ENCODE assay signal across 8 cellular contexts in the genomic region with DNA sequence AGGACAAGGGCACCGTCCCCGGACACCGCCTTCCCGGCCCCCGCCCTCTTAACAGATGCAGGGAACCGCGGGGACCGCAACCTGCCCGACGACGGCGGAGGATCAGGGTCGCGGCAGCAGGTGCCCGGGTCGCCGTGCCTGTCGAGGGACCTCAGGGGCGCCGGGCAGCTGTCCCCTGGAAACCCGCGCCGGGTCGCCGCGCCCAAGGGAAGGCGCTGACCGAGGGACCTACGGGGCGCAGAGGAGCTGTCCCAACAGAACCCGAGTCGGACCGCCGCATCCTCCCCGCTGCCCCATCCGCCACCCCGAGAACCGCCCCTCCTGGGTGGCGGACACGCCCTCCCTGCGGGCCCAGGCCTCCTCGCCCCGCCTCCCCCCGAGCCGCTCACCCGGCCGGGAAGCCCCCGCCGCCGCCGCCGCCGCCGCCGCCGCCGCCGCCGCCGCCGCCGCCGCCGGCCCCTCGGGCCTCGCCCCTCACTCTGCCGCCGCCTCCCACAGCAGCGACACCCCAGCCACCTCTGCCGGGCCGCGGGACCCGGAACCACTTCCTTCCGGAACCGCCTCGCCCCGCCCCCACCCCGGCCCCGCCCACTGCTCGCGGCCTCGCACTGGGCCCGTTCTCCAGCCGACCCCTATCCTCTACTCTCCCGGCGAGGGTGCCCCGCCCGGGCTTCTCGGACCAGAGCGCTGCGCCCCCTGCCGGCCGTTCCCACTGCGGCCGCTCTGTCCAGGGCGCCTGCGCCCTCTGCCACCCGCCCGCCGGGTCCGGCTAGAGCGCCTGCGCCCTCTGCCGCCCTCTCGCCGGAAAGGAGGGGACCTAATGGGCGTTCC. TPM values are rescaled to one million over a fixed set of nuclear protein-coding genes. Genes with fewer than 3 reads are reported as not detected.
DNase-seq lines count a peak whose midpoint lies in the region; ATAC-seq, FAIRE-seq and TF ChIP-seq lines count a peak whose summit lies in the region.

Gene BCLAF3 (minus strand): TSS at position 543 of the 831 bp plus-strand sequence. CDS start 20,797 bp downstream, outside the sequence.

- H3K9me3 Mint-ChIP-seq in activated B cell treated with CpG ODN at 0.5 μM for 24 hours = no peaks in the 10 kb centered on the region

- CTCF ChIA-PET in activated B cell treated with CpG ODN at 0.5 μM for 24 hours (lab: Charles Lee) = interaction anchor here (1.0 to 1.1 kb wide), 2 partner anchors 86 to 351 kb away, joined by 3 to 4 read pairs; no protein-coding TSS in a partner anchor

- H3K27ac ChIP-seq in caudate nucleus (ENCODE audit: low read depth, low read length) (peak within 1 kb of the TSS; percentile 84), keratinocyte (ENCODE audit: control insufficient read depth, insufficient read depth, low read length) (no peak within 1 kb of the TSS)

- POLR2A ChIA-PET in activated B cell treated with CpG ODN at 0.5 μM for 24 hours (lab: Charles Lee) = interaction anchor here (0.6 kb wide), 1 partner anchor 125 kb away, joined by 3 read pairs; no protein-coding TSS in a partner anchor

- H2AFZ ChIP-seq in keratinocyte (ENCODE audit: control insufficient read depth, low read length) = peak within 1 kb of the TSS; percentile 30

- H3K4me3 Mint-ChIP-seq in activated B cell treated with CpG ODN at 0.5 μM for 24 hours = peak within 1 kb of the TSS; percentile 86

- peak; percentile 86 for ATAC-seq in GM18873 (IDR thresholded peaks at IDR 0.05; ENCODE audit: low FRiP score, unreplicated experiment)
- ATAC-seq in HG03135 (IDR thresholded peaks at IDR 0.05; ENCODE audit: unreplicated experiment) = peak; percentile 95
- peak; percentile 92 for ATAC-seq in activated B cell treated with CpG ODN at 0.5 μM for 24 hours (ENCODE audit: low read depth)

- peak within 1 kb of the TSS; percentile 70 for H3K4me2 ChIP-seq in keratinocyte (ENCODE audit: control insufficient read depth, extremely low read depth, insufficient read depth, low read depth, low read length)

- intact Hi-C loops in activated B cell treated with CpG ODN at 0.5 μM for 24 hours (cut with micrococcal nuclease) = loop anchor here (1.0 to 2.0 kb wide), 8 partner anchors 71 to 1006 kb away; partner anchors contain the start of genes EIF1AX and PHKA2

- H3K9ac ChIP-seq in keratinocyte (ENCODE audit: control insufficient read depth, extremely low read depth, insufficient read depth, low read length) = peak within 1 kb of the TSS; percentile 63

- H3K36me3 ChIP-seq in keratinocyte (ENCODE audit: control insufficient read depth in 2 of 2, extremely low read depth in 1 of 2, insufficient read depth in 2 of 2, low read length in 2 of 2) = no peaks in the 10 kb centered on the region

- H3K9me1 ChIP-seq in keratinocyte (ENCODE audit: control insufficient read depth, extremely low read depth, insufficient read depth, low read length) = no peaks in the 10 kb centered on the region

- DNase-seq in AG08396 (ENCODE audit: low spot score) (peak; percentile 96), NCI-H2196 treated with DMSO at 0.1 percent for 48 hours (lab: John Stamatoyannopoulos, UW; ENCODE audit: unreplicated experiment) (peak; percentile 75), activated B cell treated with CpG ODN at 0.5 μM for 24 hours (peak; percentile 83), caudate nucleus (lab: John Stamatoyannopoulos, UW) (peak in 60 of 61 donors; percentile 11 to 89 (median 74)), keratinocyte (ENCODE audit: low read depth, low spot score) (peak; percentile 13)
- DNase-seq in stimulated activated CD4-positive, alpha-beta T cell treated with anti-CD3 and anti-CD28 coated beads, Interleukin-15, amount 100 ng/mL, for 1 hour (ENCODE audit: low read depth in 1 of 2, low spot score in 1 of 2) = peak; percentile 74 to 80

- H3K4me3 ChIP-seq in keratinocyte (ENCODE audit: control insufficient read depth in 2 of 3, extremely low read depth in 1 of 3, insufficient read depth in 2 of 3, low read depth in 1 of 3, low read length in 3 of 3) = peak within 1 kb of the TSS; percentile 61 to 75 (median 69)

- H4K20me1 ChIP-seq in keratinocyte (ENCODE audit: control insufficient read depth, extremely low read depth, insufficient read depth, low read length) = no peaks in the 10 kb centered on the region

- peaks cover 6% of the 10 kb centered on the region for H3K36me3 Mint-ChIP-seq in activated B cell treated with CpG ODN at 0.5 μM for 24 hours (ENCODE audit: low read depth)

- H3K27ac Mint-ChIP-seq in activated B cell treated with CpG ODN at 0.5 μM for 24 hours = peak within 1 kb of the TSS; percentile 85

- no peaks in the 10 kb centered on the region for H3K27me3 ChIP-seq in keratinocyte (ENCODE audit: control insufficient read depth, extremely low read depth, insufficient read depth, low read length)

- no peaks in the 10 kb centered on the region for H3K79me2 ChIP-seq in keratinocyte (ENCODE audit: control insufficient read depth, insufficient read depth, low read length)

- no peaks in the 10 kb centered on the region for H3K4me1 ChIP-seq in keratinocyte (ENCODE audit: control insufficient read depth, extremely low read depth, insufficient read depth, low read length)

- no peak for FAIRE-seq in keratinocyte (lab: Jason Lieb, UNC)

- peaks cover 16% of the 10 kb centered on the region for H3K4me1 Mint-ChIP-seq in activated B cell treated with CpG ODN at 0.5 μM for 24 hours

- dilution Hi-C loops in keratinocyte (cut with MboI; ENCODE audit: extremely low pct_ligation_motif_present, low sequenced_read_pairs) = no loop called here

- H3K27me3 Mint-ChIP-seq in activated B cell treated with CpG ODN at 0.5 μM for 24 hours = no peaks in the 10 kb centered on the region

- TF ChIP-seq CTCF in activated B cell treated with CpG ODN at 0.5 μM for 24 hours (IDR thresholded peaks at IDR 0.05) = no peak
- peak in 2 of 3 experiments; percentile 65 to 69 for TF ChIP-seq CTCF in keratinocyte (optimal IDR thresholded peaks at IDR 0.05 in 1 of 3, IDR thresholded peaks at IDR 0.05 in 1 of 3, conservative IDR thresholded peaks at IDR 0.05 in 1 of 3; ENCODE audit: extremely low read depth in 1 of 3, insufficient read depth in 2 of 3, low read length in 3 of 3)

- no peaks in the 10 kb centered on the region for H3K9me3 ChIP-seq in keratinocyte (ENCODE audit: control insufficient read depth, low read depth, low read length)

RNA-seq across cellular contexts. Expression of gene BCLAF3, which starts in this region (rescaled TPM):
- total RNA-seq in activated B cell treated with CpG ODN at 0.5 μM for 24 hours = 11.6 and 15.3 TPM in 2 replicates
- polyA plus RNA-seq in keratinocyte = 1.5 to 3.0 TPM (median 1.6 TPM) in 3 replicates
- 8.4 TPM for polyA plus RNA-seq in keratinocyte (2011; ENCODE audit: low read depth)
- polyA plus RNA-seq in keratinocyte (2011; cell fraction: cytosol; rRNA removed) = 1.3 and 2.4 TPM in 2 replicates
- 5.1 and 8.5 TPM in 2 replicates for polyA plus RNA-seq in keratinocyte (2011; cell fraction: nucleus; rRNA removed)
- 2.3 and 3.2 TPM in 2 replicates for polyA plus RNA-seq in keratinocyte (2012; ENCODE audit: low replicate concordance)
- 0.20 to 4.9 TPM (median 0.82 TPM) in 3 replicates for polyA minus RNA-seq in keratinocyte
- polyA minus RNA-seq in keratinocyte (2011; cell fraction: cytosol; rRNA and poly(A)+ RNA removed) = 1.7 TPM
- polyA minus RNA-seq in keratinocyte (2011; cell fraction: nucleus; rRNA and poly(A)+ RNA removed) = 2.2 and 6.4 TPM in 2 replicates

Comparison
In these comparisons a context has a peak if more than half of its experiments do, and no peak if none do; other contexts are left out.
1. DNase-seq: peak in every context shown above with its lines; median percentile 96 in AG08396; 83 in activated B cell treated with CpG ODN at 0.5 μM for 24 hours; 77 in stimulated activated CD4-positive, alpha-beta T cell treated with anti-CD3 and anti-CD28 coated beads, Interleukin-15, amount 100 ng/mL, for 1 hour; 75 in NCI-H2196 treated with DMSO at 0.1 percent for 48 hours; 74 in caudate nucleus; 13 in keratinocyte.